Comparison of ENCODE assay signal across 1 cellular context in the genomic region with DNA sequence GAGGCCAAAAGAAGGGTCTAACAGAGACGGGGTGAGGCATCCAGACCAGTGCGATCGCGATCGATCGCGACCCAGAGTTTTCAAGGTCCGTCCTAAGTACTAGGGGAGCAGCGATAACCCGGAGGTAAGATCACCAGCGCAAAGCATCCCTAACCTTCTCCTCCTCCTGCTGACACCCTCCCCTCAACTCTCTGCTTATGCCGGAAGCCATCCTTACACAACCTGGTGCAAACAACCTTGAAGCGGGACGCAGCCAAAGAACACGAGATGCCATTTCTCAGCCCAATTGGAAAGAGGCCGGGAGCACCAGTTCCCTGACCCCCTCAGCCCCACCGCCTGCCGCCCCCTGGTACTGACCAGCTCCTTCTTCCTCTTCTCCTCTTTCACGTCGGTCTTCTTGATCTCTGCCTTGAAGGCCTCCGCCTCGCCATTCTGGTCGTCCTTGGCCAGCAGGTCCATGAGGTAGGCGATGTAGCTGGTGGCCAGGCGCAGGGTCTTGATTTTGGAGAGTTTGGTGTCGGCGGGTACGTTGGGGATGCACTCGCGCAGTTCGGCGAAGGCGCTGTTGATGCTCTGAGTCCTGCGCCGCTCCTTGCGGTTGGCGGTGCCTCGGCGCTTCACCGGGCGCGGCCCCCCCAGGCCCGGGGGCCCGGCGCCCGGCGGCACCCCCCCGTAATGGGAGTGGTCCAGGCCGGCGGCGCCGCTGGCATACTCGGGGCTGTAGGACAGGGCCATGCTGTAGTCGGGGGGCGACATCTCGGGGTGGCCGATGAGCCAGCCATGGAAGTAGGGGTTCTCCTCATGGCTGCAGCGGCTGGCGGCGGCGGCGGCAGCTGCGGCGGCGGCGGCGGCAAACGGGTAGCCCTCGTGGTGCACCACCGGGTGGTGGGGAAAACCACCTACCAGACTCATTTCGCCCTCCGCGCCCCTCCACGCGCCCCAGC.
TF ChIP-seq lines count a peak whose summit lies in the region.

No MANE protein-coding gene starts in this region.

TF ChIP-seq in GM23338, 12 proteins besides CTCF, POLR2A, EP300 and RAD21 (continued from another document):
- TF ChIP-seq, protein P1, sequence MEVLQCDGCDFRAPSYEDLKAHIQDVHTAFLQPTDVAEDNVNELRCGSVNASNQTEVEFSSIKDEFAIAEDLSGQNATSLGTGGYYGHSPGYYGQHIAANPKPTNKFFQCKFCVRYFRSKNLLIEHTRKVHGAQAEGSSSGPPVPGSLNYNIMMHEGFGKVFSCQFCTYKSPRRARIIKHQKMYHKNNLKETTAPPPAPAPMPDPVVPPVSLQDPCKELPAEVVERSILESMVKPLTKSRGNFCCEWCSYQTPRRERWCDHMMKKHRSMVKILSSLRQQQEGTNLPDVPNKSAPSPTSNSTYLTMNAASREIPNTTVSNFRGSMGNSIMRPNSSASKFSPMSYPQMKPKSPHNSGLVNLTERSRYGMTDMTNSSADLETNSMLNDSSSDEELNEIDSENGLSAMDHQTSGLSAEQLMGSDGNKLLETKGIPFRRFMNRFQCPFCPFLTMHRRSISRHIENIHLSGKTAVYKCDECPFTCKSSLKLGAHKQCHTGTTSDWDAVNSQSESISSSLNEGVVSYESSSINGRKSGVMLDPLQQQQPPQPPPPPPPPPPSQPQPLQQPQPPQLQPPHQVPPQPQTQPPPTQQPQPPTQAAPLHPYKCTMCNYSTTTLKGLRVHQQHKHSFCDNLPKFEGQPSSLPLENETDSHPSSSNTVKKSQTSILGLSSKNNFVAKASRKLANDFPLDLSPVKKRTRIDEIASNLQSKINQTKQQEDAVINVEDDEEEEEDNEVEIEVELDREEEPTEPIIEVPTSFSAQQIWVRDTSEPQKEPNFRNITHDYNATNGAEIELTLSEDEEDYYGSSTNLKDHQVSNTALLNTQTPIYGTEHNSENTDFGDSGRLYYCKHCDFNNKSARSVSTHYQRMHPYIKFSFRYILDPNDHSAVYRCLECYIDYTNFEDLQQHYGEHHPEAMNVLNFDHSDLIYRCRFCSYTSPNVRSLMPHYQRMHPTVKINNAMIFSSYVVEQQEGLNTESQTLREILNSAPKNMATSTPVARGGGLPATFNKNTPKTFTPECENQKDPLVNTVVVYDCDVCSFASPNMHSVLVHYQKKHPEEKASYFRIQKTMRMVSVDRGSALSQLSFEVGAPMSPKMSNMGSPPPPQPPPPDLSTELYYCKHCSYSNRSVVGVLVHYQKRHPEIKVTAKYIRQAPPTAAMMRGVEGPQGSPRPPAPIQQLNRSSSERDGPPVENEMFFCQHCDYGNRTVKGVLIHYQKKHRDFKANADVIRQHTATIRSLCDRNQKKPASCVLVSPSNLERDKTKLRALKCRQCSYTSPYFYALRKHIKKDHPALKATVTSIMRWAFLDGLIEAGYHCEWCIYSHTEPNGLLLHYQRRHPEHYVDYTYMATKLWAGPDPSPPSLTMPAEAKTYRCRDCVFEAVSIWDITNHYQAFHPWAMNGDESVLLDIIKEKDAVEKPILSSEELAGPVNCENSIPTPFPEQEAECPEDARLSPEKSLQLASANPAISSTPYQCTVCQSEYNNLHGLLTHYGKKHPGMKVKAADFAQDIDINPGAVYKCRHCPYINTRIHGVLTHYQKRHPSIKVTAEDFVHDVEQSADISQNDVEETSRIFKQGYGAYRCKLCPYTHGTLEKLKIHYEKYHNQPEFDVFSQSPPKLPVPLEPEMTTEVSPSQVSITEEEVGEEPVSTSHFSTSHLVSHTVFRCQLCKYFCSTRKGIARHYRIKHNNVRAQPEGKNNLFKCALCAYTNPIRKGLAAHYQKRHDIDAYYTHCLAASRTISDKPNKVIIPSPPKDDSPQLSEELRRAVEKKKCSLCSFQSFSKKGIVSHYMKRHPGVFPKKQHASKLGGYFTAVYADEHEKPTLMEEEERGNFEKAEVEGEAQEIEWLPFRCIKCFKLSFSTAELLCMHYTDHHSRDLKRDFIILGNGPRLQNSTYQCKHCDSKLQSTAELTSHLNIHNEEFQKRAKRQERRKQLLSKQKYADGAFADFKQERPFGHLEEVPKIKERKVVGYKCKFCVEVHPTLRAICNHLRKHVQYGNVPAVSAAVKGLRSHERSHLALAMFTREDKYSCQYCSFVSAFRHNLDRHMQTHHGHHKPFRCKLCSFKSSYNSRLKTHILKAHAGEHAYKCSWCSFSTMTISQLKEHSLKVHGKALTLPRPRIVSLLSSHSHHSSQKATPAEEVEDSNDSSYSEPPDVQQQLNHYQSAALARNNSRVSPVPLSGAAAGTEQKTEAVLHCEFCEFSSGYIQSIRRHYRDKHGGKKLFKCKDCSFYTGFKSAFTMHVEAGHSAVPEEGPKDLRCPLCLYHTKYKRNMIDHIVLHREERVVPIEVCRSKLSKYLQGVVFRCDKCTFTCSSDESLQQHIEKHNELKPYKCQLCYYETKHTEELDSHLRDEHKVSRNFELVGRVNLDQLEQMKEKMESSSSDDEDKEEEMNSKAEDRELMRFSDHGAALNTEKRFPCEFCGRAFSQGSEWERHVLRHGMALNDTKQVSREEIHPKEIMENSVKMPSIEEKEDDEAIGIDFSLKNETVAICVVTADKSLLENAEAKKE (CRISPR knock-in tag; IDR thresholded peaks at IDR 0.05): no peak
- TF ChIP-seq, protein P2, sequence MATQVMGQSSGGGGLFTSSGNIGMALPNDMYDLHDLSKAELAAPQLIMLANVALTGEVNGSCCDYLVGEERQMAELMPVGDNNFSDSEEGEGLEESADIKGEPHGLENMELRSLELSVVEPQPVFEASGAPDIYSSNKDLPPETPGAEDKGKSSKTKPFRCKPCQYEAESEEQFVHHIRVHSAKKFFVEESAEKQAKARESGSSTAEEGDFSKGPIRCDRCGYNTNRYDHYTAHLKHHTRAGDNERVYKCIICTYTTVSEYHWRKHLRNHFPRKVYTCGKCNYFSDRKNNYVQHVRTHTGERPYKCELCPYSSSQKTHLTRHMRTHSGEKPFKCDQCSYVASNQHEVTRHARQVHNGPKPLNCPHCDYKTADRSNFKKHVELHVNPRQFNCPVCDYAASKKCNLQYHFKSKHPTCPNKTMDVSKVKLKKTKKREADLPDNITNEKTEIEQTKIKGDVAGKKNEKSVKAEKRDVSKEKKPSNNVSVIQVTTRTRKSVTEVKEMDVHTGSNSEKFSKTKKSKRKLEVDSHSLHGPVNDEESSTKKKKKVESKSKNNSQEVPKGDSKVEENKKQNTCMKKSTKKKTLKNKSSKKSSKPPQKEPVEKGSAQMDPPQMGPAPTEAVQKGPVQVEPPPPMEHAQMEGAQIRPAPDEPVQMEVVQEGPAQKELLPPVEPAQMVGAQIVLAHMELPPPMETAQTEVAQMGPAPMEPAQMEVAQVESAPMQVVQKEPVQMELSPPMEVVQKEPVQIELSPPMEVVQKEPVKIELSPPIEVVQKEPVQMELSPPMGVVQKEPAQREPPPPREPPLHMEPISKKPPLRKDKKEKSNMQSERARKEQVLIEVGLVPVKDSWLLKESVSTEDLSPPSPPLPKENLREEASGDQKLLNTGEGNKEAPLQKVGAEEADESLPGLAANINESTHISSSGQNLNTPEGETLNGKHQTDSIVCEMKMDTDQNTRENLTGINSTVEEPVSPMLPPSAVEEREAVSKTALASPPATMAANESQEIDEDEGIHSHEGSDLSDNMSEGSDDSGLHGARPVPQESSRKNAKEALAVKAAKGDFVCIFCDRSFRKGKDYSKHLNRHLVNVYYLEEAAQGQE (IDR thresholded peaks at IDR 0.05; ENCODE audit: unreplicated experiment): no peak
